Comparison of ENCODE assay signal across 22 cellular contexts in genomic region chr10:6139470-6139869, GRCh38. TPM values are rescaled to one million over a fixed set of nuclear protein-coding genes. Genes with fewer than 3 reads are reported as not detected.
DNase-seq lines count a peak whose midpoint lies in the region; ATAC-seq, FAIRE-seq and TF ChIP-seq lines count a peak whose summit lies in the region.
"Had no signal": no experiment of that assay in that cellular context is flagged by ENCODE, and none has a peak within 500 bp of the region (broad histone marks: within the 10 kb centered on the region; RNA-seq: fewer than 3 reads in every experiment).

No MANE protein-coding gene starts in this region.

- intact Hi-C loops in natural killer cell (cut with micrococcal nuclease), result no loop called here

- H3K27ac ChIP-seq in DND-41 (ENCODE audit: low read length) (no peak overlapping the region; the same call in 1 of the 2 replicates), astrocyte (ENCODE audit: low read depth, low read length) (no peak overlapping the region)
- H3K27ac ChIP-seq: C4-2B, KMS-11 had no signal

- peak overlapping the region; percentile 89 for H3K4me3 Mint-ChIP-seq in natural killer cell treated with Interleukin-12 subunit alpha and Interleukin-12 subunit beta and Interleukin-15 and Interleukin-18, amount 100 ng/mL, for 72 hours
- H3K4me3 Mint-ChIP-seq in natural killer cell, result no peak overlapping the region
- H3K4me3 Mint-ChIP-seq in astrocyte (ENCODE audit: unreplicated experiment), result no peak overlapping the region
- H3K4me3 Mint-ChIP-seq in stimulated activated effector memory CD8-positive, alpha-beta T cell treated with anti-CD3 and anti-CD28 coated beads, Interleukin-12 subunit alpha, Interleukin-12 subunit beta, amount 100 ng/mL, for 72 hours, result peak overlapping the region; percentile 89

- H4K20me1 ChIP-seq in DND-41 (ENCODE audit: insufficient read depth, low read length), result no peaks in the 10 kb centered on the region
- H4K20me1 ChIP-seq in astrocyte (ENCODE audit: insufficient read depth, low read length), result no peaks in the 10 kb centered on the region

- H3K27ac Mint-ChIP-seq in natural killer cell treated with Interleukin-12 subunit alpha and Interleukin-12 subunit beta and Interleukin-15 and Interleukin-18, amount 100 ng/mL, for 72 hours, result no peak overlapping the region
- H3K27ac Mint-ChIP-seq in natural killer cell (no peak overlapping the region), astrocyte (ENCODE audit: unreplicated experiment) (peak overlapping the region; percentile 47)
- peak overlapping the region; percentile 99 for H3K27ac Mint-ChIP-seq in stimulated activated effector memory CD8-positive, alpha-beta T cell treated with anti-CD3 and anti-CD28 coated beads, Interleukin-12 subunit alpha, Interleukin-12 subunit beta, amount 100 ng/mL, for 72 hours

- no peaks in the 10 kb centered on the region for H3K36me3 Mint-ChIP-seq in natural killer cell treated with Interleukin-12 subunit alpha and Interleukin-12 subunit beta and Interleukin-15 and Interleukin-18, amount 100 ng/mL, for 72 hours
- H3K36me3 Mint-ChIP-seq in natural killer cell (no peaks in the 10 kb centered on the region), astrocyte (ENCODE audit: low read depth, unreplicated experiment) (no peaks in the 10 kb centered on the region)
- H3K36me3 Mint-ChIP-seq in stimulated activated effector memory CD8-positive, alpha-beta T cell treated with anti-CD3 and anti-CD28 coated beads, Interleukin-12 subunit alpha, Interleukin-12 subunit beta, amount 100 ng/mL, for 72 hours, result peaks cover 25% of the 10 kb centered on the region

- no peaks in the 10 kb centered on the region for H3K79me2 ChIP-seq in DND-41 (ENCODE audit: insufficient read depth, low read length)
- peaks cover 2% of the 10 kb centered on the region for H3K79me2 ChIP-seq in astrocyte (ENCODE audit: insufficient read depth, low read length)

- no peak for ATAC-seq in natural killer cell treated with Interleukin-12 subunit alpha and Interleukin-12 subunit beta and Interleukin-15 and Interleukin-18, amount 100 ng/mL, for 72 hours
- no peak for ATAC-seq in natural killer cell
- ATAC-seq in DND-41 (ENCODE audit: insufficient read depth, low read depth), result no peak
- ATAC-seq in stimulated activated effector memory CD8-positive, alpha-beta T cell treated with anti-CD3 and anti-CD28 coated beads, Interleukin-12 subunit alpha, Interleukin-12 subunit beta, amount 100 ng/mL, for 72 hours, result no peak
- ATAC-seq in HG02870 (IDR thresholded peaks at IDR 0.05; ENCODE audit: unreplicated experiment), result no peak
- ATAC-seq: Panc1 had no signal

- H3K27me3 ChIP-seq in DND-41 (ENCODE audit: insufficient read depth, low read length, poor library complexity), result peaks cover 3% of the 10 kb centered on the region
- H3K27me3 ChIP-seq in astrocyte (ENCODE audit: insufficient read depth, low read length), result peaks cover 5% of the 10 kb centered on the region

- peaks cover 9 to 14% of the 10 kb centered on the region in 2 donors for H3K27me3 Mint-ChIP-seq in natural killer cell treated with Interleukin-12 subunit alpha and Interleukin-12 subunit beta and Interleukin-15 and Interleukin-18, amount 100 ng/mL, for 72 hours
- H3K27me3 Mint-ChIP-seq in natural killer cell (ENCODE audit: low read depth in 2 of 2), result peaks cover 0 to 5% of the 10 kb centered on the region in 2 donors
- H3K27me3 Mint-ChIP-seq in astrocyte (ENCODE audit: low read depth, unreplicated experiment), result peaks cover 10% of the 10 kb centered on the region

- H3K9ac ChIP-seq in DND-41 (ENCODE audit: low read depth, low read length), result peak overlapping the region; percentile 36; the same call in 1 of the 2 replicates
- no peak overlapping the region for H3K9ac ChIP-seq in astrocyte (ENCODE audit: low read length)
- H3K9ac ChIP-seq: KMS-11, SK-N-SH had no signal

- TF ChIP-seq CTCF in natural killer cell (IDR thresholded peaks at IDR 0.05) (no peak), DND-41 (IDR thresholded peaks at IDR 0.05; ENCODE audit: borderline replicate concordance, extremely low read depth, low read length, poor library complexity, severe bottlenecking) (no peak), astrocyte (IDR thresholded peaks at IDR 0.05; ENCODE audit: insufficient read depth, low read depth, low read length) (no peak)

- H3K36me3 ChIP-seq in DND-41 (ENCODE audit: insufficient read depth, low read length) (no peaks in the 10 kb centered on the region), astrocyte (ENCODE audit: insufficient read depth, low read length) (no peaks in the 10 kb centered on the region)

- H3K4me2 ChIP-seq in DND-41 (ENCODE audit: insufficient read depth, low read length) (peak overlapping the region; percentile 64), astrocyte (ENCODE audit: low read length) (no peak overlapping the region)
- H3K4me2 ChIP-seq: KMS-11, SK-N-SH had no signal

- H2AFZ ChIP-seq in DND-41 (ENCODE audit: low read depth, low read length) (no peak overlapping the region), astrocyte (ENCODE audit: low read depth, low read length) (no peak overlapping the region)

- DNase-seq in natural killer cell treated with Interleukin-12 subunit alpha and Interleukin-12 subunit beta and Interleukin-15 and Interleukin-18, amount 100 ng/mL, for 72 hours (ENCODE audit: low spot score), result no peak
- DNase-seq in natural killer cell, result no peak
- DNase-seq in DND-41, result no peak
- no peak for DNase-seq in astrocyte (ENCODE audit: low read depth)
- DNase-seq in stimulated activated effector memory CD8-positive, alpha-beta T cell treated with anti-CD3 and anti-CD28 coated beads, Interleukin-12 subunit alpha, Interleukin-12 subunit beta, amount 100 ng/mL, for 72 hours (ENCODE audit: low spot score in 2 of 2), result no peak
- DNase-seq in medulla oblongata (ENCODE audit: extremely low spot score), result no peak
- DNase-seq in T1000 (lab: John Stamatoyannopoulos, UW), result no peak
- DNase-seq: COR-L47, DMS79, NCI-H1105 treated with DMSO at 0.1 percent for 48 hours, NCI-H2029 treated with DMSO at 0.1 percent for 48 hours, NCI-H2171, NCI-H345, NCI-H524 treated with DMSO at 0.1 percent for 48 hours, NCI-H82, SIG-M5 had no signal

- FAIRE-seq in astrocyte (lab: Jason Lieb, UNC), result no peak
- FAIRE-seq: HTR-8/SVneo had no signal

- H3K9me3 Mint-ChIP-seq in natural killer cell treated with Interleukin-12 subunit alpha and Interleukin-12 subunit beta and Interleukin-15 and Interleukin-18, amount 100 ng/mL, for 72 hours, result no peaks in the 10 kb centered on the region
- no peaks in the 10 kb centered on the region for H3K9me3 Mint-ChIP-seq in natural killer cell
- H3K9me3 Mint-ChIP-seq in astrocyte (ENCODE audit: unreplicated experiment), result no peaks in the 10 kb centered on the region
- no peaks in the 10 kb centered on the region for H3K9me3 Mint-ChIP-seq in stimulated activated effector memory CD8-positive, alpha-beta T cell treated with anti-CD3 and anti-CD28 coated beads, Interleukin-12 subunit alpha, Interleukin-12 subunit beta, amount 100 ng/mL, for 72 hours

- H3K4me1 ChIP-seq in DND-41 (ENCODE audit: insufficient read depth, low read length) (peaks cover 34% of the 10 kb centered on the region), astrocyte (ENCODE audit: insufficient read depth, low read length) (peaks cover 38% of the 10 kb centered on the region)

- H3K4me3 ChIP-seq in DND-41 (ENCODE audit: low read depth in 1 of 2, low read length in 2 of 2) (no peak overlapping the region), astrocyte (ENCODE audit: insufficient read depth, low read depth, low read length) (no peak overlapping the region)

- H3K4me1 Mint-ChIP-seq in natural killer cell treated with Interleukin-12 subunit alpha and Interleukin-12 subunit beta and Interleukin-15 and Interleukin-18, amount 100 ng/mL, for 72 hours (ENCODE audit: low read depth in 2 of 2), result peaks cover 48 to 64% of the 10 kb centered on the region in 2 donors
- H3K4me1 Mint-ChIP-seq in natural killer cell (peaks cover 12 to 21% of the 10 kb centered on the region in 2 donors), astrocyte (ENCODE audit: low read depth, unreplicated experiment) (peaks cover 29% of the 10 kb centered on the region)
- H3K4me1 Mint-ChIP-seq in stimulated activated effector memory CD8-positive, alpha-beta T cell treated with anti-CD3 and anti-CD28 coated beads, Interleukin-12 subunit alpha, Interleukin-12 subunit beta, amount 100 ng/mL, for 72 hours, result peaks cover 94% of the 10 kb centered on the region

- H3K9me3 ChIP-seq in DND-41 (ENCODE audit: insufficient read depth, low read length, severe bottlenecking), result no peaks in the 10 kb centered on the region
- no peaks in the 10 kb centered on the region for H3K9me3 ChIP-seq in astrocyte (ENCODE audit: insufficient read depth, low read depth, low read length)
- H3K9me3 ChIP-seq: SK-N-SH had no signal

RNA-seq across cellular contexts. Expression of gene RBM17, which starts 50.6 kb away (rescaled TPM):
- 100 to 1,000 TPM; 195 to 294 TPM for total RNA-seq in natural killer cell treated with Interleukin-12 subunit alpha and Interleukin-12 subunit beta and Interleukin-15 and Interleukin-18, amount 100 ng/mL, for 72 hours
- total RNA-seq in natural killer cell, result 100 to 1,000 TPM; 120 to 147 (median 147) TPM
- 69.7 and 71.3 TPM in 2 replicates for total RNA-seq in astrocyte

Comparison
In these comparisons a context has a peak if more than half of its experiments do, and no peak if none do; other contexts are left out.
1. H3K4me3 Mint-ChIP-seq: peak in natural killer cell treated with Interleukin-12 subunit alpha and Interleukin-12 subunit beta and Interleukin-15 and Interleukin-18, amount 100 ng/mL, for 72 hours (single experiment) and stimulated activated effector memory CD8-positive, alpha-beta T cell treated with anti-CD3 and anti-CD28 coated beads, Interleukin-12 subunit alpha, Interleukin-12 subunit beta, amount 100 ng/mL, for 72 hours (single experiment); none in natural killer cell (single experiment) and astrocyte (single experiment).
2. H3K27ac Mint-ChIP-seq: peak in astrocyte (single experiment) and stimulated activated effector memory CD8-positive, alpha-beta T cell treated with anti-CD3 and anti-CD28 coated beads, Interleukin-12 subunit alpha, Interleukin-12 subunit beta, amount 100 ng/mL, for 72 hours (single experiment); none in natural killer cell treated with Interleukin-12 subunit alpha and Interleukin-12 subunit beta and Interleukin-15 and Interleukin-18, amount 100 ng/mL, for 72 hours (0 of 2) and natural killer cell (0 of 2).